In genomic region chr5:95808686-95809413, GRCh38 we compare ENCODE assay signal across 1 cellular context.
TF ChIP-seq lines count a peak whose summit lies in the region.

No MANE protein-coding gene starts in this region.

TF ChIP-seq in K562, 482 proteins besides CTCF, POLR2A, EP300 and RAD21 (continued from another document):
- TF ChIP-seq PRDM10 (IDR thresholded peaks at IDR 0.05; ENCODE audit: partially characterized antibody) (no peak), ZNF444 (CRISPR knock-in tag; IDR thresholded peaks at IDR 0.05) (no peak), TBL1XR1 (IDR thresholded peaks at IDR 0.05; ENCODE audit: low read length in 2 of 2) (no peak)
